Comparison of ENCODE assay signal across 8 cellular contexts in the genomic region with DNA sequence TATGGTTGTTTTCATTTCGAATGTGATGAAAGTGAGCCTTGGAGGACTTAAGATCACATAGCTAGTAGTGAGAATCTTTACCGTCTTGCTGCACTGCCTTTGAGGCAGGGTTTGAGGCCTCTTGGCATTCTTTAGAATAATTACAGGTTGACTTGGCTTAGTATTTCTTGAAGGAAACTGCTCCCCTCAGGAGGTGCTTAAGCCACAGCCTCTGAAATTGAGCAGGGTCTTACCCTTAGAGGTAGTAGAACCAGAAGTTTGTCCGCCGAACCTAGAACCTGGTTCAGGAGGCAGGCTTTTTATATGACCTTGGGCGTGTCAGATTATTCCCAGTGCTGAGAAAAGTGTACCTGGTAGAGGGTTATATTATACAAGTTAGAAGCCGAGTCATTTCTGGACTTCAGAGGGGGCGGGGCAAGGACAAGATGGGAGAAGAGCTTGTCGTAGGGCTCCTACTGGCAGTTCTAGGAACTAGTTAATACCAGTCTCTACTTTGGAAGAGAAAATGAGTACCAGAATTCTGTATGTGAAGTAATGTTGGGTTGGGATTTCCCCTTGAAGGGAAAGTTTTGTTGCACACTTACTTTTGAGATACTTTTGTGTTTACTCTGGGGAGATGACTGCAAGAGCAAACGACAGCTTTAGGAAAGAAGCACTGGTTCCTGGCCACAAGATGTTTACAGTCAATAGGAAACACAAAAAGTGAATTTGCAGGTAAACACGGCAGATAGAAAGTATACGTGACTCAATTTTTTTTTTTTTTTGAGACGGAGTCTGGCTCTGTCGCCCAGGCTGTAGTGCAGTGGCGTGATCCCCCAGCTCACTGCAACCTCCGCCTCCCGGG. TPM values are rescaled to one million over a fixed set of nuclear protein-coding genes. Genes with fewer than 3 reads are reported as not detected.
DNase-seq lines count a peak whose midpoint lies in the region; ATAC-seq and TF ChIP-seq lines count a peak whose summit lies in the region.

No MANE protein-coding gene starts in this region.

- H3K27ac ChIP-seq in GM23338 (ENCODE audit: low read depth) (peak overlapping the region; percentile 98), KOPT-K1 (ENCODE audit: low read depth, low read length, poor library complexity, severe bottlenecking) (peak overlapping the region; percentile 98), VCaP (peak overlapping the region; percentile 81)

- DNase-seq in GM10248 (ENCODE audit: extremely low spot score) (peak; percentile 64), GM23338 (ENCODE audit: low spot score) (peak; percentile 73), chondrocyte (ENCODE audit: low spot score) (no peak), lung microvascular endothelial cell (ENCODE audit: low read depth in 2 of 2) (peak; percentile 26 to 79), head of caudate nucleus (no peak)
- DNase-seq in stimulated activated CD8-positive, alpha-beta memory T cell treated with anti-CD3 and anti-CD28 coated beads, Interleukin-4, amount 100 ng/mL, for 24 hours (ENCODE audit: low read depth) = peak; percentile 55

- H3K36me3 Mint-ChIP-seq in GM23338 (ENCODE audit: low read depth) = peaks cover 24% of the 10 kb centered on the region; the same call in 2 of the 3 replicates
- H3K36me3 Mint-ChIP-seq in chondrocyte (ENCODE audit: low read depth) = peaks cover 17% of the 10 kb centered on the region

- H3K4me2 ChIP-seq in GM23338 = peak overlapping the region; percentile 83

- H2AFZ ChIP-seq in GM23338 = peak overlapping the region; percentile 12; the same call in 1 of the 2 replicates

- CTCF ChIA-PET in GM10248 (lab: Yijun Ruan, JAX) = interaction anchor here (0.7 to 2.9 kb wide), 23 partner anchors 9 to 903 kb away, joined by 3 to 11 read pairs (median 3); no protein-coding TSS in a partner anchor

- peak overlapping the region; percentile 80 for H3K4me3 Mint-ChIP-seq in GM23338
- peak overlapping the region; percentile 84 for H3K4me3 Mint-ChIP-seq in chondrocyte (ENCODE audit: unreplicated experiment)

- POLR2A ChIA-PET in GM10248 (lab: Yijun Ruan, JAX) = interaction anchor here (0.6 to 1.4 kb wide), 4 partner anchors 16 to 1069 kb away, joined by 3 to 4 read pairs (median 4); partner anchors contain the start of genes LNP1 and NXPE3

- TF ChIP-seq CTCF in GM10248 (IDR thresholded peaks at IDR 0.05; ENCODE audit: control extremely low read depth, extremely low read depth, low read depth, missing control alignments) = no peak
- TF ChIP-seq CTCF in GM23338 (conservative IDR thresholded peaks at IDR 0.05; ENCODE audit: low read depth in 2 of 2) = peak; percentile 10 to 33; a peak in 3 of 4 replicates
- peak; percentile 59 for TF ChIP-seq CTCF in VCaP (conservative IDR thresholded peaks at IDR 0.05)
- TF ChIP-seq CTCF in chondrocyte (IDR thresholded peaks at IDR 0.05) = peak; percentile 67

- H3F3A ChIP-seq in GM23338 (replicated peaks; ENCODE audit: low read depth) = no peaks in the 10 kb centered on the region

- H3K9me3 Mint-ChIP-seq in GM23338 (peaks cover 5% of the 10 kb centered on the region; the same call in 1 of the 3 replicates), chondrocyte (ENCODE audit: low read depth) (peaks cover 5% of the 10 kb centered on the region)

- peaks cover 57% of the 10 kb centered on the region for H3K79me2 ChIP-seq in GM23338 (replicated peaks; ENCODE audit: insufficient read depth)

- H3K27me3 Mint-ChIP-seq in GM23338 (ENCODE audit: insufficient read depth, low read depth, poor library complexity) (peaks cover 20% of the 10 kb centered on the region), chondrocyte (ENCODE audit: low read depth) (no peaks in the 10 kb centered on the region)

- peaks cover 15% of the 10 kb centered on the region; the same call in 1 of the 2 replicates for H3K36me3 ChIP-seq in GM23338 (ENCODE audit: insufficient read depth)
- peaks cover 38% of the 10 kb centered on the region for H3K36me3 ChIP-seq in KOPT-K1 (ENCODE audit: insufficient read depth, low read length)

- peaks cover 28% of the 10 kb centered on the region for H3K27me3 ChIP-seq in GM23338 (ENCODE audit: insufficient read depth)

- H3K9me2 ChIP-seq in GM23338 (ENCODE audit: insufficient read depth) = peaks cover 4% of the 10 kb centered on the region

- peaks cover 25% of the 10 kb centered on the region for H3K4me1 Mint-ChIP-seq in GM23338
- H3K4me1 Mint-ChIP-seq in chondrocyte (ENCODE audit: low read depth) = peaks cover 52% of the 10 kb centered on the region

- peak; percentile 46 for ATAC-seq in GM23338

- H3K4me1 ChIP-seq in GM23338 (ENCODE audit: insufficient read depth) = peaks cover 8% of the 10 kb centered on the region; the same call in 1 of the 2 replicates

- peaks cover 4% of the 10 kb centered on the region for H3K9me3 ChIP-seq in KOPT-K1 (ENCODE audit: insufficient read depth, low read length, poor library complexity, severe bottlenecking)

- intact Hi-C loops in head of caudate nucleus (cut with DNase I) = no loop called here

- H3K27ac Mint-ChIP-seq in GM23338 = peak overlapping the region; percentile 73
- peak overlapping the region; percentile 91 for H3K27ac Mint-ChIP-seq in chondrocyte (ENCODE audit: unreplicated experiment)

- peaks cover 21% of the 10 kb centered on the region for H4K20me1 ChIP-seq in GM23338 (replicated peaks; ENCODE audit: insufficient read depth)

- peak overlapping the region; percentile 94 for H3K4me3 ChIP-seq in GM23338

TF ChIP-seq in GM23338, 12 proteins besides CTCF, POLR2A, EP300 and RAD21 (continues in another document):
- TF ChIP-seq ZNF331 (CRISPR knock-in tag; IDR thresholded peaks at IDR 0.05; ENCODE audit: low read depth) (no peak), NANOG (IDR thresholded peaks at IDR 0.05; ENCODE audit: borderline replicate concordance) (no peak), JUNB (IDR thresholded peaks at IDR 0.05; ENCODE audit: unreplicated experiment) (no peak), CREB1 (CRISPR knock-in tag; IDR thresholded peaks at IDR 0.05; ENCODE audit: low read depth) (no peak), STAT1 (IDR thresholded peaks at IDR 0.05; ENCODE audit: unreplicated experiment) (no peak), POLR2AphosphoS5 (IDR thresholded peaks at IDR 0.05; ENCODE audit: low read depth) (no peak), EZH2phosphoT487 (IDR thresholded peaks at IDR 0.05; ENCODE audit: unreplicated experiment) (no peak), EZH2 (IDR thresholded peaks at IDR 0.05; ENCODE audit: low read depth, unreplicated experiment) (no peak)

RNA-seq across cellular contexts. Expression of gene TFG, which starts 1.3 kb away (rescaled TPM):
- total RNA-seq in GM23338 (2014; rRNA removed; shearing (Covaris generic)) = 86.4 and 88.5 TPM in 2 replicates
- 83.5 and 87.6 TPM in 2 replicates for polyA plus RNA-seq in GM23338 (2016; fragmentation: Nextera tagmentation; extraction: Ambion mirVana)
- total RNA-seq in chondrocyte = 148 to 162 TPM (median 149 TPM) in 3 replicates
- 36.1 and 39.4 TPM in 2 replicates for total RNA-seq in lung microvascular endothelial cell

Comparison
In these comparisons a context has a peak if more than half of its experiments do, and no peak if none do; other contexts are left out.
1. DNase-seq: peak in GM10248 (single experiment), GM23338 (single experiment), lung microvascular endothelial cell (2 of 2) and stimulated activated CD8-positive, alpha-beta memory T cell treated with anti-CD3 and anti-CD28 coated beads, Interleukin-4, amount 100 ng/mL, for 24 hours (single experiment); none in chondrocyte (single experiment) and head of caudate nucleus (0 of 42).
2. Peak in every context shown above with its lines, with median percentiles within 50 percentile points of each other: H3K27ac ChIP-seq.